ENCODE assay signal across 20 cellular contexts in the genomic region with DNA sequence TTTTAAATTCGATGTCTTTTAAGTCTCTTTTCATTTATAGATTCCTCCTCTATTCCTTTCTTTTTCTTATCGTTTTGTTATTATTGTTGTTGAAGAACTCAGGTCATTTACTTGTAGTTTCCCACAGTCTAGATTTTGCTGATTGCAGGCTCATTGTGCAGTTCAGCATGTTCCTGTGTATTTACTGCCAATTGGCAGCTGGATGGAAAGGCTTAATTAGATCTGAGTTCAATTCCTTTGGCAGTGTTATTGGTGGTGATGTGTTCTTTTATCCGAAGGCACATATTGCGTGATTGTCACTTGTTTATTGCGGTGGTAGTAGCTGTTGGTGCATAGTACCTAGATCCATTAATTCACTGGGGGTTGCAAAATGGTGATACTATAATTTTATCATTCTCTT.
DNase-seq lines count a peak whose midpoint lies in the region; ATAC-seq and TF ChIP-seq lines count a peak whose summit lies in the region.
"Had no signal": no experiment of that assay in that cellular context is flagged by ENCODE, and none has a peak within 500 bp of the region (broad histone marks: within the 10 kb centered on the region; RNA-seq: fewer than 3 reads in every experiment).

No MANE protein-coding gene starts in this region.

- H3K36me3 ChIP-seq in GM23248 (ENCODE audit: low read depth), result no peaks in the 10 kb centered on the region

- no peaks in the 10 kb centered on the region for H3K27me3 Mint-ChIP-seq in brain
- H3K27me3 Mint-ChIP-seq: B cell; CD8-positive, alpha-beta memory T cell; IgD-negative memory B cell had no signal

- H3K4me1 ChIP-seq in GM23248 (ENCODE audit: insufficient read depth), result peaks cover 11% of the 10 kb centered on the region; the same call in 1 of the 2 replicates

- peaks cover 33% of the 10 kb centered on the region for H3K4me1 Mint-ChIP-seq in brain
- H3K4me1 Mint-ChIP-seq: B cell; CD8-positive, alpha-beta memory T cell; GM23338; IgD-negative memory B cell had no signal

- peak overlapping the region in 3 of 5 experiments; percentile 4 to 28 (median 9) for H3K27ac Mint-ChIP-seq in brain
- H3K27ac Mint-ChIP-seq: B cell, GM23338, IgD-negative memory B cell had no signal

- H3K36me3 Mint-ChIP-seq in brain, result no peaks in the 10 kb centered on the region

- no peaks in the 10 kb centered on the region for H4K20me1 ChIP-seq in GM23248 (ENCODE audit: insufficient read depth)
- H4K20me1 ChIP-seq: BLaER1 treated with 17β-estradiol and CSF1 and Interleukin-3, amounts not matched to agents 10 nM and 100 nM had no signal

- no peak overlapping the region for H3K4me3 ChIP-seq in GM23248
- H3K4me3 ChIP-seq: BLaER1 treated with 17β-estradiol and CSF1 and Interleukin-3, amounts not matched to agents 10 nM and 100 nM; GM12878; GM23338 had no signal

- H3K9ac ChIP-seq in GM23248, result no peak overlapping the region
- H3K9ac ChIP-seq: BLaER1 treated with 17β-estradiol and CSF1 and Interleukin-3, amounts not matched to agents 10 nM and 100 nM had no signal

- H3K79me2 ChIP-seq in GM23248 (ENCODE audit: insufficient read depth), result no peaks in the 10 kb centered on the region

- ATAC-seq in HG02970 (IDR thresholded peaks at IDR 0.05; ENCODE audit: low FRiP score, unreplicated experiment), result no peak
- ATAC-seq: GM12878, GM23338 had no signal

- no peaks in the 10 kb centered on the region for H3K9me3 ChIP-seq in GM23248 (ENCODE audit: low read depth)
- H3K9me3 ChIP-seq: BLaER1 treated with 17β-estradiol and CSF1 and Interleukin-3, amounts not matched to agents 10 nM and 100 nM had no signal

- in situ Hi-C loops in GM23248 (cut with MboI), result no loop called here

- DNase-seq in Ammon's horn (ENCODE audit: low spot score) (peak; percentile 70), NCI-H1694 (lab: John Stamatoyannopoulos, UW) (peak; percentile 40), putamen (ENCODE audit: low spot score) (peak; percentile 3), GM23248 (no peak)
- no peak for DNase-seq in stimulated activated naive CD4-positive, alpha-beta T cell treated with Interleukin-2 at 50 U/mL for 16 hours (lab: John Stamatoyannopoulos, UW)
- DNase-seq: 8988T; CD8-positive, alpha-beta memory T cell; COR-L47; DMS 273 treated with DMSO at 0.1 percent for 48 hours; DMS53; DND-41; EL; HCEC 1CT had no signal

- H3K9me3 Mint-ChIP-seq in brain, result no peaks in the 10 kb centered on the region
- H3K9me3 Mint-ChIP-seq: CD8-positive, alpha-beta memory T cell; GM23338; IgD-negative memory B cell had no signal

- no peaks in the 10 kb centered on the region for H3K27me3 ChIP-seq in GM23248 (replicated peaks; ENCODE audit: insufficient read depth)
- H3K27me3 ChIP-seq: BLaER1 treated with 17β-estradiol and CSF1 and Interleukin-3, amounts not matched to agents 10 nM and 100 nM had no signal

- no peaks in the 10 kb centered on the region for H3K9me2 ChIP-seq in GM23248 (ENCODE audit: insufficient read depth)

- H2AFZ ChIP-seq in GM23248, result no peak overlapping the region
- H2AFZ ChIP-seq: GM23338 had no signal

- no peak overlapping the region for H3K4me2 ChIP-seq in GM23248 (ENCODE audit: unreplicated experiment)
- H3K4me2 ChIP-seq: BLaER1 treated with 17β-estradiol and CSF1 and Interleukin-3, amounts not matched to agents 10 nM and 100 nM; GM23338 had no signal

- H3K4me3 Mint-ChIP-seq in brain, result peak overlapping the region in 1 of 5 experiments; percentile 25
- H3K4me3 Mint-ChIP-seq: B cell; CD8-positive, alpha-beta memory T cell; GM23338; IgD-negative memory B cell had no signal

- 0 out of 2 replicates have a peak, but pooled peaks cover 6% of the 10 kb centered on the region for H3F3A ChIP-seq in GM23248 (ENCODE audit: insufficient read depth)

- WGBS in GM23248 (ENCODE audit: low coverage in 1 of 2, low lambda C conversion rate in 2 of 2, missing lambda C conversion rate in 2 of 2), 2 experiments, result 37 to 40% methylated on average over 5 of the region's 5 CpGs

- no peak overlapping the region for H3K27ac ChIP-seq in GM23248
- H3K27ac ChIP-seq: BLaER1 treated with 17β-estradiol and CSF1 and Interleukin-3, amounts not matched to agents 10 nM and 100 nM had no signal

- TF ChIP-seq CTCF in brain (conservative IDR thresholded peaks at IDR 0.05), result no peak

Comparison
In these comparisons a context has a peak if more than half of its experiments do, and no peak if none do; other contexts are left out.
1. DNase-seq: peak in Ammon's horn (single experiment), NCI-H1694 (single experiment) and putamen (single experiment); none in GM23248 (single experiment) and stimulated activated naive CD4-positive, alpha-beta T cell treated with Interleukin-2 at 50 U/mL for 16 hours (single experiment).